In the genomic region with DNA sequence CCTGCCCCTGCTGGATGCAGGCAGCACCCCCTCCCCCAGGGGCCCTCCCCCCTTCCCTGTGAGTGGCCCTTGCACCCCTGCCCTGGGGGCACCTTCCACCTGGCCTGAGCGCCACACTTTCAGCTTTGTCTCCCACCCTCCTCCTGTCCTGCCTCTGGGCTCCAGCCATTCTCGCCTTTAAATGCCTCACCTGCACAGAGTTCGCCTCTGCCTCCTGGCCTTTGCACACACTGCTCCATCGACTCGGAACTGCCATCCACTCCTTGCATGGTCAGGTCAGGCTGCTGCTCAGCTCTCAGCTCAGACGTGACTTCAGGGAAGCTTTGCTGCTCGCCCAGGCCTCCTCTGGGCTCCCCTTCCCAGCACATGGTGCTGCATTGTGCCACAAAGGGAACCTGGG, we compare ENCODE assay signal across 31 cellular contexts. TPM values are rescaled to one million over a fixed set of nuclear protein-coding genes. Genes with fewer than 3 reads are reported as not detected.
"Had no signal": no experiment of that assay in that cellular context is flagged by ENCODE, and none has a peak within 500 bp of the region (broad histone marks: within the 10 kb centered on the region; RNA-seq: fewer than 3 reads in every experiment).

No MANE protein-coding gene starts in this region.

- H3K4me1 Mint-ChIP-seq: stimulated activated effector memory CD8-positive, alpha-beta T cell treated with anti-CD3 and anti-CD28 coated beads, Interleukin-12 subunit alpha, Interleukin-12 subunit beta, amount 100 ng/mL, for 72 hours; stimulated activated memory B cell treated with anti-CD40 and anti-IgM and Interleukin-4, amounts not matched to agents 10 μg/mL and 1 μg/mL and 100 μg/mL, for 72 hours had no signal

- H3K4me3 Mint-ChIP-seq: stimulated activated effector memory CD8-positive, alpha-beta T cell treated with anti-CD3 and anti-CD28 coated beads, Interleukin-12 subunit alpha, Interleukin-12 subunit beta, amount 100 ng/mL, for 72 hours; stimulated activated memory B cell treated with anti-CD40 and anti-IgM and Interleukin-4, amounts not matched to agents 10 μg/mL and 1 μg/mL and 100 μg/mL, for 72 hours; stimulated activated naive B cell treated with anti-CD40 and anti-IgM and Interleukin-4, amounts not matched to agents 10 μg/mL and 1 μg/mL and 100 μg/mL, for 72 hours; stimulated activated naive CD8-positive, alpha-beta T cell treated with anti-CD3 and anti-CD28 coated beads, Interleukin-15, amount 100 ng/mL, for 72 hours; stimulated activated naive CD8-positive, alpha-beta T cell treated with anti-CD3 and anti-CD28 coated beads, Interleukin-15, Interleukin-2, amounts not matched to agents 100 ng/mL and 50 ng/mL, for 24 hours; type B pancreatic cell had no signal

- H3K27ac ChIP-seq: stomach, suprapubic skin, testis, thoracic aorta, thyroid gland, tibial artery, tibial nerve, transverse colon, upper lobe of left lung, upper lobe of right lung, uterus, vagina had no signal

- H3K27me3 ChIP-seq: testis, thyroid gland, upper lobe of left lung, upper lobe of right lung, uterus, vagina had no signal

- H3K36me3 Mint-ChIP-seq: stimulated activated effector memory CD8-positive, alpha-beta T cell treated with anti-CD3 and anti-CD28 coated beads, Interleukin-12 subunit alpha, Interleukin-12 subunit beta, amount 100 ng/mL, for 72 hours; type B pancreatic cell had no signal

- DNase-seq: stimulated activated CD4-positive, alpha-beta T cell treated with anti-CD3 and anti-CD28 coated beads, Interleukin-2, amount 100 ng/mL, for 48 hours; stimulated activated CD4-positive, alpha-beta T cell treated with anti-CD3 and anti-CD28 coated beads, Interleukin-4, amount 100 ng/mL, for 1 hour; stimulated activated CD4-positive, alpha-beta T cell treated with anti-CD3 and anti-CD28 coated beads, Interleukin-4, amount 100 ng/mL, for 24 hours; stimulated activated CD4-positive, alpha-beta T cell treated with anti-CD3 and anti-CD28 coated beads, Interleukin-4, amount 100 ng/mL, for 4 hours; stimulated activated CD8-positive, alpha-beta memory T cell treated with anti-CD3 and anti-CD28 coated beads, Interleukin-4, amount 100 ng/mL, for 48 hours; stimulated activated naive B cell treated with anti-CD40 and anti-IgM and Interleukin-4, amounts not matched to agents 10 μg/mL and 1 μg/mL and 100 μg/mL, for 72 hours; stimulated activated naive CD4-positive, alpha-beta T cell; stimulated activated naive CD4-positive, alpha-beta T cell treated with Interleukin-2 at 50 U/mL for 16 hours; stimulated activated naive CD8-positive, alpha-beta T cell treated with anti-CD3 and anti-CD28 coated beads, Interleukin-15, amount 100 ng/mL, for 72 hours; stimulated activated naive CD8-positive, alpha-beta T cell treated with anti-CD3 and anti-CD28 coated beads, Interleukin-15, Interleukin-2, amounts not matched to agents 100 U/mL and 50 U/mL, for 24 hours; stomach; substantia nigra; testis; thyroid gland; tibial artery; transverse colon; trophoblast cell; upper lobe of right lung; uterus had no signal

- H3K4me1 ChIP-seq: stomach, suprapubic skin, testis, thyroid gland, tibial artery, tibial nerve, transverse colon, upper lobe of left lung, upper lobe of right lung, uterus, vagina had no signal

- ATAC-seq: stimulated activated effector memory CD8-positive, alpha-beta T cell treated with anti-CD3 and anti-CD28 coated beads, Interleukin-12 subunit alpha, Interleukin-12 subunit beta, amount 100 ng/mL, for 72 hours; stimulated activated memory B cell treated with anti-CD40 and anti-IgM and Interleukin-4, amounts not matched to agents 10 μg/mL and 1 μg/mL and 100 μg/mL, for 72 hours; stimulated activated naive B cell treated with anti-CD40 and anti-IgM and Interleukin-4, amounts not matched to agents 10 μg/mL and 1 μg/mL and 100 μg/mL, for 72 hours; stimulated activated naive CD8-positive, alpha-beta T cell treated with anti-CD3 and anti-CD28 coated beads, Interleukin-15, amount 100 ng/mL, for 72 hours; stimulated activated naive CD8-positive, alpha-beta T cell treated with anti-CD3 and anti-CD28 coated beads, Interleukin-15, Interleukin-2, amounts not matched to agents 100 U/mL and 50 U/mL, for 24 hours; upper lobe of right lung had no signal

- H3K27ac Mint-ChIP-seq: stimulated activated effector memory CD8-positive, alpha-beta T cell treated with anti-CD3 and anti-CD28 coated beads, Interleukin-12 subunit alpha, Interleukin-12 subunit beta, amount 100 ng/mL, for 72 hours; stimulated activated memory B cell treated with anti-CD40 and anti-IgM and Interleukin-4, amounts not matched to agents 10 μg/mL and 1 μg/mL and 100 μg/mL, for 72 hours; stimulated activated naive B cell treated with anti-CD40 and anti-IgM and Interleukin-4, amounts not matched to agents 10 μg/mL and 1 μg/mL and 100 μg/mL, for 72 hours; stimulated activated naive CD8-positive, alpha-beta T cell treated with anti-CD3 and anti-CD28 coated beads, Interleukin-15, amount 100 ng/mL, for 72 hours; stimulated activated naive CD8-positive, alpha-beta T cell treated with anti-CD3 and anti-CD28 coated beads, Interleukin-15, Interleukin-2, amounts not matched to agents 100 ng/mL and 50 ng/mL, for 24 hours; type B pancreatic cell had no signal

- H3K4me3 ChIP-seq: stomach, suprapubic skin, testis, thoracic aorta, thyroid gland, tibial artery, tibial nerve, transverse colon, upper lobe of left lung, upper lobe of right lung, uterus, vagina had no signal

- H3K27me3 Mint-ChIP-seq: stimulated activated naive CD8-positive, alpha-beta T cell treated with anti-CD3 and anti-CD28 coated beads, Interleukin-15, amount 100 ng/mL, for 72 hours had no signal

- H3K36me3 ChIP-seq: stomach, suprapubic skin, thoracic aorta, thyroid gland, tibial artery, tibial nerve, transverse colon, upper lobe of left lung, upper lobe of right lung, uterus, vagina had no signal

- H3K9me3 ChIP-seq: testis, thyroid gland, uterus had no signal

RNA-seq across cellular contexts. Expression of gene FAM163B, which starts 10.2 kb away (rescaled TPM):
- total RNA-seq: stomach, subcutaneous adipose tissue, suprapubic skin, thoracic aorta, thyroid gland, upper lobe of left lung, upper lobe of right lung, ureter, uterus, vagina had no signal
- polyA plus RNA-seq: stomach had no signal

RNA-seq across cellular contexts. Expression of gene DBH, which starts 37.2 kb away (rescaled TPM):
- total RNA-seq: subcutaneous adipose tissue, suprapubic skin, temporal lobe, thoracic aorta, transverse colon, upper lobe of right lung, ureter had no signal
